In genomic region chr17:79919164-79919585, GRCh38 we compare ENCODE assay signal across 10 cellular contexts.
A peak's percentile ranks its signal among the peaks of the same experiment; 100 is the strongest.
DNase-seq lines count a peak whose midpoint lies in the region; ATAC-seq and TF ChIP-seq lines count a peak whose summit lies in the region.
"Had no signal": no experiment of that assay in that cellular context is flagged by ENCODE, and none has a peak within 500 bp of the region (broad histone marks: within the 10 kb centered on the region; RNA-seq: fewer than 3 reads in every experiment).

No MANE protein-coding gene starts in this region.

- H3K9ac ChIP-seq in KMS-11 (no peak overlapping the region), mesenchymal stem cell (ENCODE audit: low read length) (no peak overlapping the region)

- H3K14ac ChIP-seq in mesenchymal stem cell (ENCODE audit: low read length in 2 of 2), result peak overlapping the region in 1 of 2 experiments; percentile 3

- H3K79me2 ChIP-seq in KMS-11 (ENCODE audit: insufficient read depth, low read depth), result no peaks in the 10 kb centered on the region

- H3K4me2 ChIP-seq in KMS-11 (peak overlapping the region; percentile 2; the same call in 1 of the 2 replicates), mesenchymal stem cell (ENCODE audit: low read length, poor library complexity, severe bottlenecking) (no peak overlapping the region)

- no peak overlapping the region for H2BK15ac ChIP-seq in mesenchymal stem cell (ENCODE audit: low read depth, poor library complexity, severe bottlenecking)

- TF ChIP-seq CTCF in KMS-11 (conservative IDR thresholded peaks at IDR 0.05; ENCODE audit: low read depth, low read length) (no peak), breast epithelium (IDR thresholded peaks at IDR 0.05) (no peak), testis (IDR thresholded peaks at IDR 0.05) (no peak)

- no peak overlapping the region for H4K8ac ChIP-seq in mesenchymal stem cell (ENCODE audit: low read length)

- H2AK5ac ChIP-seq in mesenchymal stem cell (ENCODE audit: low read length, severe bottlenecking), result no peak overlapping the region

- intact Hi-C loops in breast epithelium (cut with DNase I; ENCODE audit: low total_unique reads), result no loop called here
- intact Hi-C loops in testis (cut with DNase I; ENCODE audit: low total_unique reads), result no loop called here
- intact Hi-C loops in activated CD4-positive, alpha-beta T cell treated with anti-CD3 and anti-CD28 coated beads, Interleukin-2, amount 10 ng/mL, durations not matched to agents 24 days and 14 days (cut with micrococcal nuclease), result no loop called here

- H3K36me3 Mint-ChIP-seq in activated CD4-positive, alpha-beta T cell treated with anti-CD3 and anti-CD28 coated beads, Interleukin-2, amount 10 ng/mL, durations not matched to agents 24 days and 14 days (ENCODE audit: low read depth), result no peaks in the 10 kb centered on the region

- peaks cover under 1% of the 10 kb centered on the region for H3K4me1 Mint-ChIP-seq in activated CD4-positive, alpha-beta T cell treated with anti-CD3 and anti-CD28 coated beads, Interleukin-2, amount 10 ng/mL, durations not matched to agents 24 days and 14 days

- no peaks in the 10 kb centered on the region for H4K20me1 ChIP-seq in KMS-11 (ENCODE audit: insufficient read depth)

- H3K27ac Mint-ChIP-seq in activated CD4-positive, alpha-beta T cell treated with anti-CD3 and anti-CD28 coated beads, Interleukin-2, amount 10 ng/mL, durations not matched to agents 24 days and 14 days, result no peak overlapping the region
- H3K27ac Mint-ChIP-seq: progenitor cell of endocrine pancreas had no signal

- H4K91ac ChIP-seq in mesenchymal stem cell (ENCODE audit: low read length), result no peak overlapping the region

- TF ChIP-seq POLR2A in breast epithelium (IDR thresholded peaks at IDR 0.05), result no peak
- no peak for TF ChIP-seq POLR2A in testis (IDR thresholded peaks at IDR 0.05)

- no peaks in the 10 kb centered on the region for H3K9me3 ChIP-seq in breast epithelium
- H3K9me3 ChIP-seq in testis, result no peaks in the 10 kb centered on the region
- H3K9me3 ChIP-seq in mesenchymal stem cell (ENCODE audit: control insufficient read depth, low read length), result no peaks in the 10 kb centered on the region

- no peak overlapping the region for H2AFZ ChIP-seq in KMS-11 (ENCODE audit: low read depth)
- H2AFZ ChIP-seq in mesenchymal stem cell (ENCODE audit: low read depth, low read length), result no peak overlapping the region

- H3K4ac ChIP-seq in mesenchymal stem cell (ENCODE audit: low read depth in 1 of 2, low read length in 2 of 2), result no peak overlapping the region

- H3K4me1 ChIP-seq in KMS-11 (ENCODE audit: low read depth, poor library complexity, severe bottlenecking), result peaks cover 56% of the 10 kb centered on the region
- peaks cover 0 to 6% of the 10 kb centered on the region in 2 donors for H3K4me1 ChIP-seq in breast epithelium
- peaks cover 24% of the 10 kb centered on the region for H3K4me1 ChIP-seq in testis
- H3K4me1 ChIP-seq in mesenchymal stem cell (ENCODE audit: control insufficient read depth, insufficient read depth, low read depth, low read length), result peaks cover 6% of the 10 kb centered on the region

- H3K27me3 Mint-ChIP-seq in activated CD4-positive, alpha-beta T cell treated with anti-CD3 and anti-CD28 coated beads, Interleukin-2, amount 10 ng/mL, durations not matched to agents 24 days and 14 days, result no peaks in the 10 kb centered on the region

- no peaks in the 10 kb centered on the region for H3K79me1 ChIP-seq in mesenchymal stem cell (replicated peaks; ENCODE audit: low read length, poor library complexity, severe bottlenecking)

- WGBS in testis, 2 donors, result 24 to 73% methylated on average over 7 to 17 of the region's 17 CpGs
- WGBS in mesenchymal stem cell, result 91% methylated on average over 17 of the region's 17 CpGs

- H3K36me3 ChIP-seq in KMS-11 (ENCODE audit: insufficient read depth) (no peaks in the 10 kb centered on the region), breast epithelium (no peaks in the 10 kb centered on the region), testis (ENCODE audit: low read depth, missing control alignments) (no peaks in the 10 kb centered on the region), mesenchymal stem cell (ENCODE audit: control insufficient read depth in 1 of 2, insufficient read depth in 2 of 2, low read depth in 1 of 2, low read length in 2 of 2) (no peaks in the 10 kb centered on the region)
- H3K36me3 ChIP-seq: cardiac muscle cell had no signal

- ATAC-seq in GM18909 (IDR thresholded peaks at IDR 0.05; ENCODE audit: poor library complexity, unreplicated experiment), result no peak

- no peak overlapping the region for H3K27ac ChIP-seq in KMS-11
- peak overlapping the region in 1 of 2 donors; percentile 10 for H3K27ac ChIP-seq in breast epithelium
- no peak overlapping the region for H3K27ac ChIP-seq in testis
- H3K27ac ChIP-seq in mesenchymal stem cell (ENCODE audit: low read length, poor library complexity, severe bottlenecking), result no peak overlapping the region
- H3K27ac ChIP-seq: cardiac muscle cell had no signal

- H3K27me3 ChIP-seq in KMS-11 (ENCODE audit: insufficient read depth, low read depth) (peaks cover 7% of the 10 kb centered on the region; the same call in 1 of the 2 replicates), breast epithelium (peaks cover 0 to 34% of the 10 kb centered on the region in 2 donors), testis (no peaks in the 10 kb centered on the region), mesenchymal stem cell (ENCODE audit: control insufficient read depth in 1 of 2, insufficient read depth in 1 of 2, low read length in 2 of 2) (peaks cover 67 to 97% of the 10 kb centered on the region in 2 experiments)
- H3K27me3 ChIP-seq: cardiac muscle cell had no signal

- no peak overlapping the region for H3K23ac ChIP-seq in mesenchymal stem cell (ENCODE audit: low read length in 2 of 2)

- H3K4me3 ChIP-seq in KMS-11 (IDR thresholded peaks at IDR 0.05; ENCODE audit: insufficient read depth, low read depth, low read length) (no peak overlapping the region), breast epithelium (peak overlapping the region in 1 of 3 donors; percentile 24), testis (no peak overlapping the region), mesenchymal stem cell (ENCODE audit: insufficient read depth in 1 of 2, low read depth in 1 of 2, low read length in 2 of 2) (peak overlapping the region in 1 of 2 experiments; percentile 24)
- H3K4me3 ChIP-seq: cardiac muscle cell had no signal

- no peak overlapping the region for H2BK12ac ChIP-seq in mesenchymal stem cell (ENCODE audit: low read length in 2 of 2)

- no peak overlapping the region for H2BK5ac ChIP-seq in mesenchymal stem cell (ENCODE audit: low read depth, low read length, poor library complexity, severe bottlenecking)

- no peak overlapping the region for H3K4me3 Mint-ChIP-seq in activated CD4-positive, alpha-beta T cell treated with anti-CD3 and anti-CD28 coated beads, Interleukin-2, amount 10 ng/mL, durations not matched to agents 24 days and 14 days

- H3K9me3 Mint-ChIP-seq in activated CD4-positive, alpha-beta T cell treated with anti-CD3 and anti-CD28 coated beads, Interleukin-2, amount 10 ng/mL, durations not matched to agents 24 days and 14 days, result no peaks in the 10 kb centered on the region

- DNase-seq in breast epithelium (ENCODE audit: low spot score in 2 of 2) (peak; percentile 91 to 97), kidney tubule cell (ENCODE audit: low spot score) (peak; percentile 80), testis (peak; percentile 96), mesenchymal stem cell (no peak)
- DNase-seq in activated CD4-positive, alpha-beta T cell treated with anti-CD3 and anti-CD28 coated beads, Interleukin-2, amount 10 ng/mL, durations not matched to agents 24 days and 14 days, result no peak
- DNase-seq in activated T-cell treated with anti-CD3 and anti-CD28 coated beads, Interleukin-2, amount 50 U/mL, for 1 hour, result no peak

- H2BK120ac ChIP-seq in mesenchymal stem cell (ENCODE audit: low read depth, low read length), result no peak overlapping the region

- no peak overlapping the region for H3K18ac ChIP-seq in mesenchymal stem cell (ENCODE audit: low read depth in 1 of 2, low read length in 2 of 2)

Comparison
In these comparisons a context has a peak if more than half of its experiments do, and no peak if none do; other contexts are left out.
1. DNase-seq: peak in breast epithelium (2 of 2), kidney tubule cell (single experiment) and testis (single experiment); none in mesenchymal stem cell (single experiment), activated CD4-positive, alpha-beta T cell treated with anti-CD3 and anti-CD28 coated beads, Interleukin-2, amount 10 ng/mL, durations not matched to agents 24 days and 14 days (single experiment) and activated T-cell treated with anti-CD3 and anti-CD28 coated beads, Interleukin-2, amount 50 U/mL, for 1 hour (single experiment).